In genomic region chr7:100836812-100837098, GRCh38 we compare ENCODE assay signal across 8 cellular contexts. TPM values are rescaled to one million over a fixed set of nuclear protein-coding genes. Genes with fewer than 3 reads are reported as not detected.
DNase-seq lines count a peak whose midpoint lies in the region; ATAC-seq and TF ChIP-seq lines count a peak whose summit lies in the region.

No MANE protein-coding gene starts in this region.

- CTCF ChIA-PET in Caco-2 (lab: Charles Lee), result interaction anchor here (0.6 to 2.8 kb wide), 2 partner anchors 10 to 573 kb away, joined by 3 to 17 read pairs; partner anchors contain the start of gene EPHB4

- H3K9ac ChIP-seq in parathyroid adenoma, result peak overlapping the region; percentile 34

- peaks cover 40% of the 10 kb centered on the region for H3K4me1 Mint-ChIP-seq in Caco-2 (ENCODE audit: low read depth, unreplicated experiment)

- peak overlapping the region; percentile 39 for H3K4me3 Mint-ChIP-seq in Caco-2 (ENCODE audit: unreplicated experiment)

- H3K4me2 ChIP-seq in parathyroid adenoma (ENCODE audit: low read length), result peak overlapping the region; percentile 90

- intact Hi-C loops in Caco-2 (cut with micrococcal nuclease; ENCODE audit: unreplicated experiment), result loop anchor here (1.0 kb wide), 1 partner anchor 16 kb away; the partner anchor contains the start of gene SLC12A9
- intact Hi-C loops in esophagus muscularis mucosa (cut with DNase I), result no loop called here

- ATAC-seq in HG03521 (IDR thresholded peaks at IDR 0.05; ENCODE audit: unreplicated experiment), result no peak

- H3K27ac ChIP-seq in SJCRH30 (peak overlapping the region; percentile 60), esophagus muscularis mucosa (replicated peaks in 1 of 4) (peak overlapping the region; percentile 80 to 87 (median 86)), parathyroid adenoma (peak overlapping the region; percentile 89)

- DNase-seq in Caco-2 (no peak), SJCRH30 (no peak), esophagus muscularis mucosa (ENCODE audit: extremely low spot score) (no peak), NCI-H524 treated with DMSO at 0.1 percent for 48 hours (lab: John Stamatoyannopoulos, UW) (no peak), cerebellum (ENCODE audit: low spot score) (no peak), activated gamma-delta T cell (lab: John Stamatoyannopoulos, UW) (no peak)

- no peak for TF ChIP-seq POLR2A in esophagus muscularis mucosa (IDR thresholded peaks at IDR 0.05; ENCODE audit: low read depth)

- H3K27me3 ChIP-seq in Caco-2 (replicated peaks; ENCODE audit: control insufficient read depth, insufficient read depth, low read length), result no peaks in the 10 kb centered on the region
- H3K27me3 ChIP-seq in SJCRH30, result no peaks in the 10 kb centered on the region; the same call in 1 of the 2 replicates
- H3K27me3 ChIP-seq in esophagus muscularis mucosa, result no peaks in the 10 kb centered on the region
- no peaks in the 10 kb centered on the region for H3K27me3 ChIP-seq in parathyroid adenoma (ENCODE audit: control insufficient read depth, insufficient read depth, low read length)

- H3K4me1 ChIP-seq in Caco-2, result peaks cover 17% of the 10 kb centered on the region
- peaks cover 7% of the 10 kb centered on the region for H3K4me1 ChIP-seq in SJCRH30
- H3K4me1 ChIP-seq in esophagus muscularis mucosa, result peaks cover 14 to 17% (median 15%) of the 10 kb centered on the region in 4 donors
- H3K4me1 ChIP-seq in parathyroid adenoma, result peaks cover 9% of the 10 kb centered on the region

- POLR2A ChIA-PET in Caco-2 (lab: Charles Lee), result interaction anchor here (0.7 to 2.7 kb wide), 2 partner anchors 9 to 286 kb away, joined by 5 to 18 read pairs; partner anchors contain the start of gene EPHB4

- H3K36me3 Mint-ChIP-seq in Caco-2 (ENCODE audit: insufficient read depth, unreplicated experiment), result peaks cover 5% of the 10 kb centered on the region

- H3K79me2 ChIP-seq in parathyroid adenoma, result no peaks in the 10 kb centered on the region

- 29% methylated on average over 6 of the region's 6 CpGs for WGBS in esophagus muscularis mucosa

- no peaks in the 10 kb centered on the region for H3K27me3 Mint-ChIP-seq in Caco-2 (ENCODE audit: insufficient read depth, unreplicated experiment)

- BruUV-seq in Caco-2 (replicated peaks; lab: Mats Ljungman, UMichigan), result no TSS peak

- H3K9me3 Mint-ChIP-seq in Caco-2 (ENCODE audit: unreplicated experiment), result no peaks in the 10 kb centered on the region

- TF ChIP-seq CTCF in Caco-2 (IDR thresholded peaks at IDR 0.05; ENCODE audit: insufficient read depth in 1 of 2, low read depth in 1 of 2, low read length in 1 of 2, severe bottlenecking in 1 of 2, unreplicated experiment in 1 of 2), result no peak
- TF ChIP-seq CTCF in esophagus muscularis mucosa (IDR thresholded peaks at IDR 0.05), result no peak
- no peak for TF ChIP-seq CTCF in parathyroid adenoma (IDR thresholded peaks at IDR 0.05)

- H3K36me3 ChIP-seq in Caco-2 (ENCODE audit: control insufficient read depth, insufficient read depth, low read length) (no peaks in the 10 kb centered on the region), SJCRH30 (no peaks in the 10 kb centered on the region), esophagus muscularis mucosa (no peaks in the 10 kb centered on the region), parathyroid adenoma (ENCODE audit: control insufficient read depth, insufficient read depth, low read length) (no peaks in the 10 kb centered on the region)

- peak overlapping the region; percentile 96 for H2AFZ ChIP-seq in parathyroid adenoma

- TF ChIP-seq EP300 in esophagus muscularis mucosa (IDR thresholded peaks at IDR 0.05), result no peak

- H3K9me3 ChIP-seq in Caco-2 (no peaks in the 10 kb centered on the region), SJCRH30 (replicated peaks) (no peaks in the 10 kb centered on the region), esophagus muscularis mucosa (no peaks in the 10 kb centered on the region), parathyroid adenoma (ENCODE audit: control insufficient read depth, low read length) (no peaks in the 10 kb centered on the region)

- peak overlapping the region; percentile 85 for H3K27ac Mint-ChIP-seq in Caco-2 (ENCODE audit: unreplicated experiment)

- H3K4me3 ChIP-seq in Caco-2 (ENCODE audit: low read depth, low read length) (peak overlapping the region; percentile 42), SJCRH30 (peak overlapping the region; percentile 41), esophagus muscularis mucosa (peak overlapping the region; percentile 44 to 58 (median 52)), parathyroid adenoma (ENCODE audit: low read depth, low read length) (peak overlapping the region; percentile 58)

RNA-seq across cellular contexts. Expression of gene EPHB4, which starts 9.4 kb away (rescaled TPM):
- total RNA-seq in Caco-2 (2022) (112 and 117 TPM in 2 replicates), esophagus muscularis mucosa (10 to 100 TPM; 26.2 to 92.4 (median 59.0) TPM), cerebellum (21.9 TPM)
- 61.7 and 62.3 TPM in 2 replicates for total RNA-seq in SJCRH30 (2014; rRNA removed; shearing (Covaris generic))

RNA-seq across cellular contexts. Expression of gene SLC12A9, which starts 15.8 kb away (rescaled TPM):
- total RNA-seq in Caco-2 (2022), result 59.0 and 60.7 TPM in 2 replicates
- 12.2 and 15.0 TPM in 2 replicates for total RNA-seq in SJCRH30 (2014; rRNA removed; shearing (Covaris generic))
- total RNA-seq in esophagus muscularis mucosa, result 10 to 100 TPM; 15.0 to 26.0 (median 19.9) TPM
- 24.4 TPM for total RNA-seq in cerebellum

RNA-seq across cellular contexts. Expression of gene TRIP6, which starts 30.4 kb away (rescaled TPM):
- total RNA-seq in Caco-2 (2022) (66.6 and 75.5 TPM in 2 replicates), esophagus muscularis mucosa (10 to 100 TPM; 60.2 to 89.9 (median 81.2) TPM), cerebellum (7.6 TPM)
- total RNA-seq in SJCRH30 (2014; rRNA removed; shearing (Covaris generic)), result 42.1 and 49.3 TPM in 2 replicates

RNA-seq across cellular contexts. Expression of gene SRRT, which starts 38.1 kb away (rescaled TPM):
- 211 and 243 TPM in 2 replicates for total RNA-seq in Caco-2 (2022)
- 140 and 156 TPM in 2 replicates for total RNA-seq in SJCRH30 (2014; rRNA removed; shearing (Covaris generic))
- 10 to 100 TPM; 47.2 to 69.6 (median 61.7) TPM for total RNA-seq in esophagus muscularis mucosa
- total RNA-seq in cerebellum, result 34.2 TPM

RNA-seq across cellular contexts. Expression of gene UFSP1, which starts 52.8 kb away (rescaled TPM):
- 4.6 and 5.3 TPM in 2 replicates for total RNA-seq in Caco-2 (2022)
- total RNA-seq in SJCRH30 (2014; rRNA removed; shearing (Covaris generic)), result 5.5 and 6.1 TPM in 2 replicates
- 1 to 10 TPM; 2.1 to 8.7 (median 5.7) TPM for total RNA-seq in esophagus muscularis mucosa
- total RNA-seq in cerebellum, result 2.3 TPM
